In genomic region chr11:65415499-65416340, GRCh38 we compare ENCODE assay signal across 9 cellular contexts. TPM values are rescaled to one million over a fixed set of nuclear protein-coding genes. Genes with fewer than 3 reads are reported as not detected.
DNase-seq lines count a peak whose midpoint lies in the region; ATAC-seq and TF ChIP-seq lines count a peak whose summit lies in the region.
"Had no signal": no experiment of that assay in that cellular context is flagged by ENCODE, and none has a peak within 500 bp of the region (broad histone marks: within the 10 kb centered on the region; RNA-seq: fewer than 3 reads in every experiment).

No MANE protein-coding gene starts in this region.

- H3K4me3 Mint-ChIP-seq in natural killer cell treated with Interleukin-12 subunit alpha and Interleukin-12 subunit beta and Interleukin-15 and Interleukin-18, amount 100 ng/mL, for 72 hours: peak overlapping the region; percentile 98

- no peak for TF ChIP-seq CTCF in AG10803 (conservative IDR thresholded peaks at IDR 0.05; ENCODE audit: low read length)
- no peak for TF ChIP-seq CTCF in Loucy (conservative IDR thresholded peaks at IDR 0.05; ENCODE audit: low read length)
- no peak for TF ChIP-seq CTCF in dorsolateral prefrontal cortex (IDR thresholded peaks at IDR 0.05 in 54 of 56, conservative IDR thresholded peaks at IDR 0.05 in 2 of 56; ENCODE audit: low read depth in 1 of 56, partially characterized antibody in 56 of 56)

- H3K36me3 ChIP-seq in Loucy (ENCODE audit: insufficient read depth, low read length): peaks cover 17% of the 10 kb centered on the region; the same call in 1 of the 2 replicates
- H3K36me3 ChIP-seq: pancreas had no signal

- H3K27ac ChIP-seq in dorsolateral prefrontal cortex: peak overlapping the region; percentile 59 to 100 (median 100)

- H4K20me1 ChIP-seq in Loucy (ENCODE audit: insufficient read depth, low read length, poor library complexity, severe bottlenecking): no peaks in the 10 kb centered on the region

- H3K27ac Mint-ChIP-seq in natural killer cell treated with Interleukin-12 subunit alpha and Interleukin-12 subunit beta and Interleukin-15 and Interleukin-18, amount 100 ng/mL, for 72 hours: peak overlapping the region; percentile 99 to 100

- H3K4me1 Mint-ChIP-seq in natural killer cell treated with Interleukin-12 subunit alpha and Interleukin-12 subunit beta and Interleukin-15 and Interleukin-18, amount 100 ng/mL, for 72 hours (ENCODE audit: low read depth in 2 of 2): peaks cover 43 to 45% of the 10 kb centered on the region in 2 donors

- DNase-seq in AG10803 (ENCODE audit: low read depth): no peak
- peak in 5 of 10 donors; percentile 18 to 44 (median 28) for DNase-seq in dorsolateral prefrontal cortex
- no peak for DNase-seq in natural killer cell treated with Interleukin-12 subunit alpha and Interleukin-12 subunit beta and Interleukin-15 and Interleukin-18, amount 100 ng/mL, for 72 hours (ENCODE audit: low spot score)
- no peak for DNase-seq in putamen (ENCODE audit: low spot score)
- DNase-seq in NCI-H2081 treated with DMSO at 0.1 percent for 48 hours (lab: John Stamatoyannopoulos, UW): no peak
- no peak for DNase-seq in activated gamma-delta T cell treated with Interleukin-2 at 50 U/mL for 16 hours

- H3K9me2 ChIP-seq in Loucy (replicated peaks; ENCODE audit: low read depth, low read length): no peaks in the 10 kb centered on the region

- H3K9me3 ChIP-seq in Loucy (ENCODE audit: insufficient read depth, low read depth, low read length): no peaks in the 10 kb centered on the region
- H3K9me3 ChIP-seq: pancreas had no signal

- H3K4me1 ChIP-seq in Loucy (ENCODE audit: insufficient read depth, low read length, poor library complexity, severe bottlenecking): peaks cover 45% of the 10 kb centered on the region

- peaks cover 24% of the 10 kb centered on the region for H3K79me2 ChIP-seq in Loucy (ENCODE audit: insufficient read depth, low read length)

- H3K27me3 ChIP-seq in Loucy (ENCODE audit: insufficient read depth, low read length, poor library complexity, severe bottlenecking) (no peaks in the 10 kb centered on the region), dorsolateral prefrontal cortex (no peaks in the 10 kb centered on the region)
- H3K27me3 ChIP-seq: pancreas had no signal

- H3K9ac ChIP-seq in Loucy (ENCODE audit: low read depth, low read length, poor library complexity, severe bottlenecking): peak overlapping the region; percentile 100

- peak overlapping the region; percentile 99 for H3K4me2 ChIP-seq in Loucy (ENCODE audit: low read depth, low read length, poor library complexity, severe bottlenecking)

- peaks cover 4% of the 10 kb centered on the region for H3F3A ChIP-seq in Loucy (ENCODE audit: low read depth)

- no peaks in the 10 kb centered on the region for H3K27me3 Mint-ChIP-seq in natural killer cell treated with Interleukin-12 subunit alpha and Interleukin-12 subunit beta and Interleukin-15 and Interleukin-18, amount 100 ng/mL, for 72 hours

- ATAC-seq in natural killer cell treated with Interleukin-12 subunit alpha and Interleukin-12 subunit beta and Interleukin-15 and Interleukin-18, amount 100 ng/mL, for 72 hours: no peak
- no peak for ATAC-seq in GM18909 (IDR thresholded peaks at IDR 0.05; ENCODE audit: poor library complexity, unreplicated experiment)

- H3K36me3 Mint-ChIP-seq in natural killer cell treated with Interleukin-12 subunit alpha and Interleukin-12 subunit beta and Interleukin-15 and Interleukin-18, amount 100 ng/mL, for 72 hours: no peaks in the 10 kb centered on the region

- intact Hi-C loops in dorsolateral prefrontal cortex (cut with DNase I): loop anchor here (2.0 to 10.0 kb wide), 4 partner anchors 33 to 95 kb away; partner anchors contain the start of gene SLC25A45 (in 2 of the 2)

- no peaks in the 10 kb centered on the region for H3K9me3 Mint-ChIP-seq in natural killer cell treated with Interleukin-12 subunit alpha and Interleukin-12 subunit beta and Interleukin-15 and Interleukin-18, amount 100 ng/mL, for 72 hours

- peak overlapping the region; percentile 56 for H3K4me3 ChIP-seq in AG10803 (ENCODE audit: low read length)
- peak overlapping the region; percentile 94 for H3K4me3 ChIP-seq in Loucy (ENCODE audit: low read length, poor library complexity, severe bottlenecking)
- peak overlapping the region; percentile 23 to 90 (median 67) for H3K4me3 ChIP-seq in dorsolateral prefrontal cortex

- H2AFZ ChIP-seq in Loucy (ENCODE audit: low read length): peak overlapping the region; percentile 91

RNA-seq across cellular contexts. Expression of gene NEAT1, which starts 6.9 kb away (rescaled TPM):
- 1,000 to 10,000 TPM in 5 of 120 experiments, 100 to 1,000 TPM in 115; 106 to 1,508 (median 405) TPM for total RNA-seq in dorsolateral prefrontal cortex
- total RNA-seq in natural killer cell treated with Interleukin-12 subunit alpha and Interleukin-12 subunit beta and Interleukin-15 and Interleukin-18, amount 100 ng/mL, for 72 hours: 100 to 1,000 TPM; 432 to 571 TPM

RNA-seq across cellular contexts. Expression of gene FRMD8, which starts 29.3 kb away (rescaled TPM):
- total RNA-seq in dorsolateral prefrontal cortex: 10 to 100 TPM; 14.1 to 50.3 (median 21.7) TPM
- total RNA-seq in natural killer cell treated with Interleukin-12 subunit alpha and Interleukin-12 subunit beta and Interleukin-15 and Interleukin-18, amount 100 ng/mL, for 72 hours: 10 to 100 TPM; 50.5 to 68.4 TPM

RNA-seq across cellular contexts. Expression of gene SLC25A45, which starts 33.3 kb away (rescaled TPM):
- total RNA-seq in dorsolateral prefrontal cortex: 10 to 100 TPM in 51 of 120 experiments, 1 to 10 TPM in 69; 3.6 to 18.2 (median 9.0) TPM
- total RNA-seq in natural killer cell treated with Interleukin-12 subunit alpha and Interleukin-12 subunit beta and Interleukin-15 and Interleukin-18, amount 100 ng/mL, for 72 hours: 10 to 100 TPM; 10.8 to 12.6 TPM
